In the genomic region with DNA sequence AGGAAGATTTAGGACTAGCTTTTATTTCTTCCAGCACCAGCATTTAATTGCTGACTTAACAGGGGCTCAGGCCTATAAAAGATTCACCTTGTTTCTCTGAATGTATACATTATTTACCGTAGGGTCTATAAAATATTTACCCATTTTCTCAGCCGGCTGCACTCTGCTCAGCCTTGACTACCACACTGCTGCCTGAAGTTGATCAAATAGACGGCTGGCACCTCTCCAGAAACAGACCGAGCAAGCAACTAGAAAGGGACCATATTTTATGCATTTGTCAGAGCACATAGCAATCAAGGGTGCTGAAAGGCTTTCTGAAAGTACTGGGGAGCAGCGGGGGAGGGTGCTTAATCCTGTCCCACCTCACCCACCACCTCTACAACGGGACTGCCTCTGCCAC, we compare ENCODE assay signal across 18 cellular contexts.
DNase-seq lines count a peak whose midpoint lies in the region; TF ChIP-seq lines count a peak whose summit lies in the region.
"Had no signal": no experiment of that assay in that cellular context is flagged by ENCODE, and none has a peak within 500 bp of the region (broad histone marks: within the 10 kb centered on the region; RNA-seq: fewer than 3 reads in every experiment).

No MANE protein-coding gene starts in this region.

- no peaks in the 10 kb centered on the region for H3K79me2 ChIP-seq in fibroblast of lung (ENCODE audit: control insufficient read depth, insufficient read depth, low read length)

- H3K9me3 ChIP-seq in fibroblast of lung (ENCODE audit: control insufficient read depth, insufficient read depth, low read depth, low read length) (no peaks in the 10 kb centered on the region), stomach (no peaks in the 10 kb centered on the region)

- DNase-seq in NCI-H1436 (lab: John Stamatoyannopoulos, UW) = peak; percentile 9
- DNase-seq in NCI-H1436 treated with DMSO at 0.1 percent for 48 hours (lab: John Stamatoyannopoulos, UW) = no peak
- DNase-seq in NCI-H510A treated with DMSO at 0.1 percent for 48 hours (lab: John Stamatoyannopoulos, UW) = peak; percentile 93
- DNase-seq in fibroblast of lung (ENCODE audit: low read depth in 2 of 2) = peak; percentile 18 to 39
- DNase-seq in stomach = peak; percentile 76
- DNase-seq in activated T-cell treated with anti-CD3 and anti-CD28 coated beads, Interleukin-2, amount 50 U/mL, for 1 hour = no peak
- DNase-seq in CD1c-positive myeloid dendritic cell (ENCODE audit: extremely low spot score) = no peak
- no peak for DNase-seq in UCSD-AML1 (lab: John Stamatoyannopoulos, UW; ENCODE audit: unreplicated experiment)
- DNase-seq: activated CD4-positive, alpha-beta T cell treated with anti-CD3 and anti-CD28 coated beads, Interleukin-2, amount 50 U/mL, for 1 hour; activated naive CD8-positive, alpha-beta T cell treated with anti-CD3 and anti-CD28 coated beads, Interleukin-2, amount 50 U/mL, for 24 hours; activated T-cell treated with anti-CD3 and anti-CD28 coated beads, Interleukin-2, amount 50 U/mL, for 48 hours; DND-41; GOT3; MM.1S; Right ventricle myocardium superior; substantia nigra had no signal

- H3K9ac ChIP-seq in fibroblast of lung (ENCODE audit: insufficient read depth, low read length) = no peak overlapping the region
- H3K9ac ChIP-seq: BLaER1 treated with 17β-estradiol and CSF1 and Interleukin-3, amounts not matched to agents 10 nM and 100 nM had no signal

- no peak for TF ChIP-seq EP300 in stomach (IDR thresholded peaks at IDR 0.05)

- no peak overlapping the region for H2AFZ ChIP-seq in fibroblast of lung (ENCODE audit: low read length)

- no peak overlapping the region for H3K4me3 ChIP-seq in fibroblast of lung (replicated peaks in 1 of 4; ENCODE audit: control extremely low read depth in 1 of 4, insufficient read depth in 1 of 4, low read depth in 3 of 4, low read length in 4 of 4)
- H3K4me3 ChIP-seq in stomach = no peak overlapping the region
- H3K4me3 ChIP-seq: BLaER1 treated with 17β-estradiol and CSF1 and Interleukin-3, amounts not matched to agents 10 nM and 100 nM had no signal

- no peak overlapping the region for H3K4me2 ChIP-seq in fibroblast of lung (ENCODE audit: extremely low read depth, insufficient read depth, low read length)
- H3K4me2 ChIP-seq: BLaER1 treated with 17β-estradiol and CSF1 and Interleukin-3, amounts not matched to agents 10 nM and 100 nM had no signal

- H3K27ac ChIP-seq in fibroblast of lung (ENCODE audit: insufficient read depth, low read length) = no peak overlapping the region
- no peak overlapping the region for H3K27ac ChIP-seq in stomach
- H3K27ac ChIP-seq: 22Rv1 had no signal

- WGBS in stomach, 5 donors = 29 to 60% (median 30%) methylated on average over 6 of the region's 6 CpGs

- no peak for TF ChIP-seq CTCF in fibroblast of lung (conservative IDR thresholded peaks at IDR 0.05 in 1 of 2, IDR thresholded peaks at IDR 0.05 in 1 of 2; ENCODE audit: low read depth in 1 of 2, low read length in 2 of 2)
- TF ChIP-seq CTCF in stomach (IDR thresholded peaks at IDR 0.05) = no peak

- intact Hi-C loops in stomach (cut with DNase I; ENCODE audit: low total_unique reads) = no loop called here

- H3K27me3 ChIP-seq in fibroblast of lung (ENCODE audit: control insufficient read depth, insufficient read depth, low read length) (no peaks in the 10 kb centered on the region), stomach (no peaks in the 10 kb centered on the region)
- H3K27me3 ChIP-seq: BLaER1 treated with 17β-estradiol and CSF1 and Interleukin-3, amounts not matched to agents 10 nM and 100 nM had no signal

- H3K36me3 ChIP-seq in fibroblast of lung (ENCODE audit: control insufficient read depth, insufficient read depth, low read length) (no peaks in the 10 kb centered on the region), stomach (no peaks in the 10 kb centered on the region)
- H3K36me3 ChIP-seq: BLaER1 treated with 17β-estradiol and CSF1 and Interleukin-3, amounts not matched to agents 10 nM and 100 nM had no signal

- H3K4me1 ChIP-seq in fibroblast of lung (ENCODE audit: control insufficient read depth, extremely low read depth, insufficient read depth, low read length) (no peaks in the 10 kb centered on the region), stomach (peaks cover 0 to 27% (median 10%) of the 10 kb centered on the region in 4 donors)

- H4K20me1 ChIP-seq in fibroblast of lung (ENCODE audit: control insufficient read depth, extremely low read depth, insufficient read depth, low read length) = no peaks in the 10 kb centered on the region
- H4K20me1 ChIP-seq: BLaER1 treated with 17β-estradiol and CSF1 and Interleukin-3, amounts not matched to agents 10 nM and 100 nM had no signal

- no peak for TF ChIP-seq POLR2A in stomach (IDR thresholded peaks at IDR 0.05)

Comparison
In these comparisons a context has a peak if more than half of its experiments do, and no peak if none do; other contexts are left out.
1. DNase-seq: peak in NCI-H1436 (single experiment), NCI-H510A treated with DMSO at 0.1 percent for 48 hours (single experiment), fibroblast of lung (2 of 2) and stomach (single experiment); none in NCI-H1436 treated with DMSO at 0.1 percent for 48 hours (single experiment), activated T-cell treated with anti-CD3 and anti-CD28 coated beads, Interleukin-2, amount 50 U/mL, for 1 hour (single experiment), CD1c-positive myeloid dendritic cell (single experiment) and UCSD-AML1 (single experiment).